Comparison of ENCODE assay signal across 11 cellular contexts in the genomic region with DNA sequence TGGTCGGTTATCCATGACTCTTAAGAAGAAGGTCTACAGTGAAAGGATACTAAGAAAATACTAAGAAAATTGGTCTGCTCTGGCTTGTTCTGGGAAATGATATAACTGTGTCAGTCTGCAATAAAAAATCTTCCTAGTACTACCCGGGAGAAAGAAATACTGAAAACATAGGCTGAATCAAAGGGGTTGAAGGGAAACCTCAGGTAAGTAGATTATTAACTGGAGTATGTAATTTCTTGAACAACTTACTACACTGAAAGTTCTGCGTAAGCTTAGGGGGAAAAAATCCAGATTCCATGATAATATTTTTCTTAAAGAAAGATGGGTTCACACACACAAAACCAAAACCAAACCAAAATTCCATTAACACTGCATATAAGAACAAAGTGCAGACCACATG.
"Had no signal": no experiment of that assay in that cellular context is flagged by ENCODE, and none has a peak within 500 bp of the region (broad histone marks: within the 10 kb centered on the region; RNA-seq: fewer than 3 reads in every experiment).

No MANE protein-coding gene starts in this region.

- H3K27me3 Mint-ChIP-seq: activated naive CD8-positive, alpha-beta T cell treated with anti-CD3 and anti-CD28 coated beads, Interleukin-2, amount 10 ng/mL, durations not matched to agents 7 days and 5 days; naive thymus-derived CD8-positive, alpha-beta T cell; type B pancreatic cell had no signal

- H3K4me1 ChIP-seq: esophagus squamous epithelium had no signal

- H3K36me3 Mint-ChIP-seq: activated naive CD8-positive, alpha-beta T cell treated with anti-CD3 and anti-CD28 coated beads, Interleukin-2, amount 10 ng/mL, durations not matched to agents 7 days and 5 days had no signal

- H3K9me3 Mint-ChIP-seq: activated naive CD8-positive, alpha-beta T cell treated with anti-CD3 and anti-CD28 coated beads, Interleukin-2, amount 10 ng/mL, durations not matched to agents 7 days and 5 days; naive thymus-derived CD8-positive, alpha-beta T cell; type B pancreatic cell had no signal

- H3K9me3 ChIP-seq: esophagus squamous epithelium, mucosa of descending colon had no signal

- H3K4me1 Mint-ChIP-seq: activated naive CD8-positive, alpha-beta T cell treated with anti-CD3 and anti-CD28 coated beads, Interleukin-2, amount 10 ng/mL, durations not matched to agents 7 days and 5 days had no signal

- H3K27ac Mint-ChIP-seq: activated naive CD8-positive, alpha-beta T cell treated with anti-CD3 and anti-CD28 coated beads, Interleukin-2, amount 10 ng/mL, durations not matched to agents 7 days and 5 days; type B pancreatic cell had no signal

- DNase-seq: activated gamma-delta T cell treated with Interleukin-2 at 50 U/mL for 16 hours; activated naive CD8-positive, alpha-beta T cell treated with anti-CD3 and anti-CD28 coated beads, Interleukin-2, amount 10 ng/mL, durations not matched to agents 7 days and 5 days; activated T-cell treated with anti-CD3 and anti-CD28 coated beads for 4 hours; aorta; esophagus squamous epithelium; foreskin fibroblast; mucosa of descending colon; naive thymus-derived CD8-positive, alpha-beta T cell; T1000 had no signal

- H3K4me3 Mint-ChIP-seq: activated naive CD8-positive, alpha-beta T cell treated with anti-CD3 and anti-CD28 coated beads, Interleukin-2, amount 10 ng/mL, durations not matched to agents 7 days and 5 days; naive thymus-derived CD8-positive, alpha-beta T cell; type B pancreatic cell had no signal

- H3K27me3 ChIP-seq: esophagus squamous epithelium had no signal

- ATAC-seq: mucosa of descending colon; naive thymus-derived CD8-positive, alpha-beta T cell had no signal

- H3K27ac ChIP-seq: esophagus squamous epithelium, VCaP had no signal

- H3K4me3 ChIP-seq: esophagus squamous epithelium, mucosa of descending colon had no signal
